ENCODE assay signal across 17 cellular contexts in the genomic region with DNA sequence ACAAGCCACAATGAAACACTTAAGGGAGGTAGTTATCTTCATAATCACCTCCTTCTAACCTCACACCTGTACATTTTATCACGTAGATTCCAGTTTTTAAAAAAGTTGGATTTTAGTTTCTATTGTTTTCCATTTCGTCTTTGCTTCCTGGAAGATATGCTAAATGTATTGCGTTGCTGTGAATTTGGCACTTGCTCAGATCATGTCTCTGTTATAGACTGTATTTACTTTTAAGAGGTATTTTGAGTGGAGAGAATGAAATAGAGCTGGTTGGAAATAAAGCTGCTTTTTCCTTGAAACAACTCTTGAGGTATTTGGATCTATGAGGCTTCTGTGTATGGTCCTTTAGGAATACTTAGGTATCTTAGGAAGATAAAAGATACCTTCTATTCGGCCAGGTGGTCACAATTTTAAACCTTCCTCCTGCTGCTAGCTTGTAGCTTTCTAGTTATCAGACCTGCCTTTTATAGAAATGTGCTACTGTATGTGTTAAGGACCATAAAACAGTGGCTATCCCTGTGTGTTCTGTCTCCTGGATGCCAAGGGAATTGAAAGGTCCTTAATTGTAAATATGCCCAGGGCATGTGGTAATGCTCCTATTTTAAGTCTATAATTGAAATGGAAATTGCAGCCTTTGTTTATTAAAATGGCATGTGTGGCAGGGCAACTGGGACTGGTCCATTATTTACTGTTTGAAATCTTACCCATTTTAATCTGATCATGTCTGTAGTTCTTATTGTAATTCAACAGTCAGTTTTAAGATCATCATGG.
"Had no signal": no experiment of that assay in that cellular context is flagged by ENCODE, and none has a peak within 500 bp of the region (broad histone marks: within the 10 kb centered on the region; RNA-seq: fewer than 3 reads in every experiment).

No MANE protein-coding gene starts in this region.

- H3K4me3 ChIP-seq: gastrocnemius medialis, left ventricle myocardium inferior, psoas muscle, upper lobe of left lung had no signal

- H3K9me3 ChIP-seq: gastrocnemius medialis, left ventricle myocardium inferior, psoas muscle, upper lobe of left lung had no signal

- ATAC-seq: sciatic nerve had no signal

- FAIRE-seq: astrocyte, colon had no signal

- H3K27ac ChIP-seq: gastrocnemius medialis, left ventricle myocardium inferior, psoas muscle, upper lobe of left lung had no signal

- DNase-seq: activated CD4-positive, alpha-beta T cell treated with anti-CD3 and anti-CD28 coated beads for 1 hour; activated CD4-positive, alpha-beta T cell treated with anti-CD3 and anti-CD28 coated beads, Interleukin-2, amount 50 U/mL, for 48 hours; activated T-cell treated with anti-CD3 and anti-CD28 coated beads, Interleukin-2, amount 50 U/mL, for 48 hours; effector CD4-positive, alpha-beta T cell; gastrocnemius medialis; islet precursor cell; left ventricle myocardium inferior; mesenchymal stem cell; nephron progenitor cell; psoas muscle; stimulated activated CD4-positive, alpha-beta T cell treated with anti-CD3 and anti-CD28 coated beads, Interleukin-2, amount 100 ng/mL, for 24 hours; stimulated activated naive CD4-positive, alpha-beta T cell treated with Interleukin-2 at 50 U/mL for 16 hours; T-helper 9 cell; upper lobe of left lung had no signal

- H3K27me3 ChIP-seq: gastrocnemius medialis, upper lobe of left lung had no signal

- H3K36me3 ChIP-seq: gastrocnemius medialis, left ventricle myocardium inferior, upper lobe of left lung had no signal
